Comparison of ENCODE assay signal across 23 cellular contexts in the genomic region with DNA sequence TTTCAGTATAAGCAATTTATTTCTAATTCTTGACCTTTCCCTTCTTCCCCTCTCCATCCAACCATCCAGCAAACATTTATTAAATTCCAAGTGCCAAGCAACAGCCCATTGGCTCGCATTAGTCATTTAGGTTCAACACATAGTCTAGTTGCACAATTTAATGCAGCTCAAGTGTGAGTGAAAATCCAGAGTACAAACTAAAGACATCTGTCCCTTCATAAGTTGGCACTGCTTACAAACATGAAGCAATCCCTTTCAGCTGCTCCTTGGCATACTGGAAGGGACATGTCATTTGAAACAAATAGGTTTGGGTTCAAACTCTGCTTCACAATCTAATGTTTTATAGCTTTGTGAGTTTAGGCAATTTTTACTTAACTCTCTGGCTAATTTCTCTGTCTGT. TPM values are rescaled to one million over a fixed set of nuclear protein-coding genes. Genes with fewer than 3 reads are reported as not detected.
DNase-seq lines count a peak whose midpoint lies in the region; ATAC-seq and TF ChIP-seq lines count a peak whose summit lies in the region.
"Had no signal": no experiment of that assay in that cellular context is flagged by ENCODE, and none has a peak within 500 bp of the region (broad histone marks: within the 10 kb centered on the region; RNA-seq: fewer than 3 reads in every experiment).

No MANE protein-coding gene starts in this region.

- no peaks in the 10 kb centered on the region for H3K9me2 ChIP-seq in GM23338 (ENCODE audit: insufficient read depth)
- H3K9me2 ChIP-seq: SK-N-SH had no signal

- ATAC-seq in psoas muscle: peak; percentile 68 to 79 (median 75)
- no peak for ATAC-seq in GM23338
- ATAC-seq in GM21786 (IDR thresholded peaks at IDR 0.05; ENCODE audit: unreplicated experiment): no peak
- ATAC-seq: Right ventricle myocardium inferior had no signal

- H3K36me3 ChIP-seq in esophagus muscularis mucosa (no peaks in the 10 kb centered on the region), psoas muscle (ENCODE audit: insufficient read depth in 1 of 2, low read depth in 1 of 2) (peaks cover 3 to 9% of the 10 kb centered on the region in 2 donors), GM23338 (ENCODE audit: insufficient read depth) (no peaks in the 10 kb centered on the region)
- H3K36me3 ChIP-seq: HAP-1, Peyer's patch had no signal

- peaks cover 2% of the 10 kb centered on the region; the same call in 1 of the 3 replicates for H3K9me3 Mint-ChIP-seq in GM23338

- H3K9me3 ChIP-seq in esophagus muscularis mucosa (no peaks in the 10 kb centered on the region), psoas muscle (peaks cover 3% of the 10 kb centered on the region)
- H3K9me3 ChIP-seq: HAP-1, Peyer's patch, SK-N-SH had no signal

- H3K27me3 ChIP-seq in esophagus muscularis mucosa: no peaks in the 10 kb centered on the region
- H3K27me3 ChIP-seq in psoas muscle (ENCODE audit: insufficient read depth in 3 of 3, low read length in 2 of 3): no peaks in the 10 kb centered on the region
- no peaks in the 10 kb centered on the region for H3K27me3 ChIP-seq in GM23338 (ENCODE audit: insufficient read depth)
- H3K27me3 ChIP-seq: Peyer's patch had no signal

- TF ChIP-seq POLR2A in esophagus muscularis mucosa (IDR thresholded peaks at IDR 0.05; ENCODE audit: low read depth): no peak

- H4K20me1 ChIP-seq in GM23338 (replicated peaks; ENCODE audit: insufficient read depth): no peaks in the 10 kb centered on the region

- TF ChIP-seq EP300 in esophagus muscularis mucosa (IDR thresholded peaks at IDR 0.05): no peak

- no peak overlapping the region for H3K27ac Mint-ChIP-seq in GM23338

- no peaks in the 10 kb centered on the region for H3K36me3 Mint-ChIP-seq in GM23338 (ENCODE audit: low read depth)

- H3K4me1 ChIP-seq in esophagus muscularis mucosa (peaks cover 57 to 62% (median 59%) of the 10 kb centered on the region in 4 donors), psoas muscle (peaks cover 67% of the 10 kb centered on the region), GM23338 (ENCODE audit: insufficient read depth) (no peaks in the 10 kb centered on the region)
- H3K4me1 ChIP-seq: HAP-1, Peyer's patch had no signal

- peak overlapping the region in 2 of 4 donors; percentile 19 to 68 for H3K27ac ChIP-seq in esophagus muscularis mucosa (replicated peaks in 1 of 4)
- peak overlapping the region; percentile 90 for H3K27ac ChIP-seq in psoas muscle
- no peak overlapping the region for H3K27ac ChIP-seq in GM23338 (ENCODE audit: low read depth)
- H3K27ac ChIP-seq: C4-2B, HL-60, KMS-11, Peyer's patch had no signal

- DNase-seq in AG10803 (ENCODE audit: low read depth) (peak; percentile 24), LHCN-M2 (ENCODE audit: low read depth) (peak; percentile 42), esophagus muscularis mucosa (ENCODE audit: extremely low spot score) (peak; percentile 21), psoas muscle (no peak), GM23338 (ENCODE audit: low spot score) (no peak), NCI-H128 (lab: John Stamatoyannopoulos, UW; ENCODE audit: unreplicated experiment) (no peak)
- DNase-seq: ACHN, AML-193, DMS153, GDM1, NCI-H1436, NCI-H2029 treated with DMSO at 0.1 percent for 48 hours, Peyer's patch, SK-N-SH had no signal

- TF ChIP-seq CTCF in AG10803 (conservative IDR thresholded peaks at IDR 0.05; ENCODE audit: low read length) (no peak), esophagus muscularis mucosa (IDR thresholded peaks at IDR 0.05) (no peak), psoas muscle (IDR thresholded peaks at IDR 0.05) (no peak), GM23338 (conservative IDR thresholded peaks at IDR 0.05; ENCODE audit: low read depth in 2 of 2) (no peak)

- H3K4me3 ChIP-seq in AG10803 (ENCODE audit: low read length) (no peak overlapping the region), esophagus muscularis mucosa (no peak overlapping the region), psoas muscle (peak overlapping the region; percentile 7), GM23338 (no peak overlapping the region)
- H3K4me3 ChIP-seq: HAP-1, Peyer's patch had no signal

- H3K79me2 ChIP-seq in GM23338 (replicated peaks; ENCODE audit: insufficient read depth): no peaks in the 10 kb centered on the region

- peaks cover 2% of the 10 kb centered on the region for H3K27me3 Mint-ChIP-seq in GM23338 (ENCODE audit: insufficient read depth, low read depth, poor library complexity)

- no peak overlapping the region for H3K4me3 Mint-ChIP-seq in GM23338

- H2AFZ ChIP-seq in GM23338: no peak overlapping the region

- 45% methylated on average over 1 of the region's 1 CpG for WGBS in esophagus muscularis mucosa
- 0 to 21% (median 6%) methylated on average over 1 of the region's 1 CpG for WGBS in psoas muscle, 3 donors

- H3K4me1 Mint-ChIP-seq in GM23338: no peaks in the 10 kb centered on the region

- intact Hi-C loops in esophagus muscularis mucosa (cut with DNase I) (no loop called here), psoas muscle (cut with DNase I) (no loop called here)

- no peaks in the 10 kb centered on the region for H3F3A ChIP-seq in GM23338 (replicated peaks; ENCODE audit: low read depth)

- H3K4me2 ChIP-seq in GM23338: no peak overlapping the region
- H3K4me2 ChIP-seq: KMS-11, SK-N-SH had no signal

TF ChIP-seq in GM23338, 12 proteins besides CTCF, POLR2A, EP300 and RAD21 (continues in another document):
- TF ChIP-seq, protein P1, sequence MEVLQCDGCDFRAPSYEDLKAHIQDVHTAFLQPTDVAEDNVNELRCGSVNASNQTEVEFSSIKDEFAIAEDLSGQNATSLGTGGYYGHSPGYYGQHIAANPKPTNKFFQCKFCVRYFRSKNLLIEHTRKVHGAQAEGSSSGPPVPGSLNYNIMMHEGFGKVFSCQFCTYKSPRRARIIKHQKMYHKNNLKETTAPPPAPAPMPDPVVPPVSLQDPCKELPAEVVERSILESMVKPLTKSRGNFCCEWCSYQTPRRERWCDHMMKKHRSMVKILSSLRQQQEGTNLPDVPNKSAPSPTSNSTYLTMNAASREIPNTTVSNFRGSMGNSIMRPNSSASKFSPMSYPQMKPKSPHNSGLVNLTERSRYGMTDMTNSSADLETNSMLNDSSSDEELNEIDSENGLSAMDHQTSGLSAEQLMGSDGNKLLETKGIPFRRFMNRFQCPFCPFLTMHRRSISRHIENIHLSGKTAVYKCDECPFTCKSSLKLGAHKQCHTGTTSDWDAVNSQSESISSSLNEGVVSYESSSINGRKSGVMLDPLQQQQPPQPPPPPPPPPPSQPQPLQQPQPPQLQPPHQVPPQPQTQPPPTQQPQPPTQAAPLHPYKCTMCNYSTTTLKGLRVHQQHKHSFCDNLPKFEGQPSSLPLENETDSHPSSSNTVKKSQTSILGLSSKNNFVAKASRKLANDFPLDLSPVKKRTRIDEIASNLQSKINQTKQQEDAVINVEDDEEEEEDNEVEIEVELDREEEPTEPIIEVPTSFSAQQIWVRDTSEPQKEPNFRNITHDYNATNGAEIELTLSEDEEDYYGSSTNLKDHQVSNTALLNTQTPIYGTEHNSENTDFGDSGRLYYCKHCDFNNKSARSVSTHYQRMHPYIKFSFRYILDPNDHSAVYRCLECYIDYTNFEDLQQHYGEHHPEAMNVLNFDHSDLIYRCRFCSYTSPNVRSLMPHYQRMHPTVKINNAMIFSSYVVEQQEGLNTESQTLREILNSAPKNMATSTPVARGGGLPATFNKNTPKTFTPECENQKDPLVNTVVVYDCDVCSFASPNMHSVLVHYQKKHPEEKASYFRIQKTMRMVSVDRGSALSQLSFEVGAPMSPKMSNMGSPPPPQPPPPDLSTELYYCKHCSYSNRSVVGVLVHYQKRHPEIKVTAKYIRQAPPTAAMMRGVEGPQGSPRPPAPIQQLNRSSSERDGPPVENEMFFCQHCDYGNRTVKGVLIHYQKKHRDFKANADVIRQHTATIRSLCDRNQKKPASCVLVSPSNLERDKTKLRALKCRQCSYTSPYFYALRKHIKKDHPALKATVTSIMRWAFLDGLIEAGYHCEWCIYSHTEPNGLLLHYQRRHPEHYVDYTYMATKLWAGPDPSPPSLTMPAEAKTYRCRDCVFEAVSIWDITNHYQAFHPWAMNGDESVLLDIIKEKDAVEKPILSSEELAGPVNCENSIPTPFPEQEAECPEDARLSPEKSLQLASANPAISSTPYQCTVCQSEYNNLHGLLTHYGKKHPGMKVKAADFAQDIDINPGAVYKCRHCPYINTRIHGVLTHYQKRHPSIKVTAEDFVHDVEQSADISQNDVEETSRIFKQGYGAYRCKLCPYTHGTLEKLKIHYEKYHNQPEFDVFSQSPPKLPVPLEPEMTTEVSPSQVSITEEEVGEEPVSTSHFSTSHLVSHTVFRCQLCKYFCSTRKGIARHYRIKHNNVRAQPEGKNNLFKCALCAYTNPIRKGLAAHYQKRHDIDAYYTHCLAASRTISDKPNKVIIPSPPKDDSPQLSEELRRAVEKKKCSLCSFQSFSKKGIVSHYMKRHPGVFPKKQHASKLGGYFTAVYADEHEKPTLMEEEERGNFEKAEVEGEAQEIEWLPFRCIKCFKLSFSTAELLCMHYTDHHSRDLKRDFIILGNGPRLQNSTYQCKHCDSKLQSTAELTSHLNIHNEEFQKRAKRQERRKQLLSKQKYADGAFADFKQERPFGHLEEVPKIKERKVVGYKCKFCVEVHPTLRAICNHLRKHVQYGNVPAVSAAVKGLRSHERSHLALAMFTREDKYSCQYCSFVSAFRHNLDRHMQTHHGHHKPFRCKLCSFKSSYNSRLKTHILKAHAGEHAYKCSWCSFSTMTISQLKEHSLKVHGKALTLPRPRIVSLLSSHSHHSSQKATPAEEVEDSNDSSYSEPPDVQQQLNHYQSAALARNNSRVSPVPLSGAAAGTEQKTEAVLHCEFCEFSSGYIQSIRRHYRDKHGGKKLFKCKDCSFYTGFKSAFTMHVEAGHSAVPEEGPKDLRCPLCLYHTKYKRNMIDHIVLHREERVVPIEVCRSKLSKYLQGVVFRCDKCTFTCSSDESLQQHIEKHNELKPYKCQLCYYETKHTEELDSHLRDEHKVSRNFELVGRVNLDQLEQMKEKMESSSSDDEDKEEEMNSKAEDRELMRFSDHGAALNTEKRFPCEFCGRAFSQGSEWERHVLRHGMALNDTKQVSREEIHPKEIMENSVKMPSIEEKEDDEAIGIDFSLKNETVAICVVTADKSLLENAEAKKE (CRISPR knock-in tag; IDR thresholded peaks at IDR 0.05): no peak
- no peak for TF ChIP-seq JUNB (IDR thresholded peaks at IDR 0.05; ENCODE audit: unreplicated experiment)
- no peak for TF ChIP-seq ZNF331 (CRISPR knock-in tag; IDR thresholded peaks at IDR 0.05; ENCODE audit: low read depth)

RNA-seq across cellular contexts. Expression of gene CASQ2, which starts 10.6 kb away (rescaled TPM):
- total RNA-seq in LHCN-M2 (2014; rRNA removed): 0.17 and 0.19 TPM in 2 replicates
- 0.04 TPM for polyA plus RNA-seq in LHCN-M2 (2012)
- 100 to 1,000 TPM in 3 of 4 donors, 10 to 100 TPM in 1; 95.6 to 138 (median 108) TPM for total RNA-seq in esophagus muscularis mucosa
- 100 to 1,000 TPM in 2 of 4 donors, 10 to 100 TPM in 2; 56.4 to 271 (median 148) TPM for total RNA-seq in psoas muscle
- 10 to 100 TPM; 68.3 to 85.0 (median 84.0) TPM for polyA plus RNA-seq in psoas muscle
- not detected in 2 replicates for total RNA-seq in GM23338 (2014; rRNA removed; shearing (Covaris generic))
- polyA plus RNA-seq in GM23338 (2016; fragmentation: Nextera tagmentation; extraction: Ambion mirVana): not detected in 2 replicates
- total RNA-seq: HT1080, M059J, NCI-H460 had no signal
- polyA plus RNA-seq: SK-N-SH had no signal

Comparison
In these comparisons a context has a peak if more than half of its experiments do, and no peak if none do; other contexts are left out.
1. DNase-seq: peak in AG10803 (single experiment), LHCN-M2 (single experiment) and esophagus muscularis mucosa (single experiment); none in psoas muscle (0 of 2), GM23338 (single experiment) and NCI-H128 (single experiment).
2. ATAC-seq: peak in psoas muscle (4 of 4); none in GM23338 (single experiment) and GM21786 (single experiment).
3. RNA of gene CASQ2, which starts 10.6 kb away (total RNA-seq): 56.4 to 271 TPM in psoas muscle and 95.6 to 138 TPM in esophagus muscularis mucosa; 0.17 to 0.19 TPM in LHCN-M2 and not detected in GM23338; every median in the first group is over 10 times any median in the second.